ENCODE assay signal across 8 cellular contexts in genomic region chr12:131608740-131609665, GRCh38.
DNase-seq lines count a peak whose midpoint lies in the region; ATAC-seq and TF ChIP-seq lines count a peak whose summit lies in the region.

No MANE protein-coding gene starts in this region.

- no peaks in the 10 kb centered on the region for H3K36me3 Mint-ChIP-seq in natural killer cell

- peak overlapping the region; percentile 66 for H3K4me3 Mint-ChIP-seq in natural killer cell
- H3K4me3 Mint-ChIP-seq in stimulated activated naive CD8-positive, alpha-beta T cell treated with anti-CD3 and anti-CD28 coated beads, Interleukin-15, amount 100 ng/mL, for 72 hours: no peak overlapping the region

- intact Hi-C loops in natural killer cell (cut with micrococcal nuclease): loop anchor here (10.0 kb wide), 1 partner anchor 106 kb away; the partner anchor contains the start of gene SFSWAP

- TF ChIP-seq CTCF in natural killer cell (IDR thresholded peaks at IDR 0.05): peak; percentile 69

- H3K4me1 Mint-ChIP-seq in natural killer cell: peaks cover 57% of the 10 kb centered on the region in 2 donors
- peaks cover 52% of the 10 kb centered on the region for H3K4me1 Mint-ChIP-seq in stimulated activated naive CD8-positive, alpha-beta T cell treated with anti-CD3 and anti-CD28 coated beads, Interleukin-15, amount 100 ng/mL, for 72 hours

- H3K9me3 Mint-ChIP-seq in natural killer cell: no peaks in the 10 kb centered on the region
- H3K9me3 Mint-ChIP-seq in stimulated activated naive CD8-positive, alpha-beta T cell treated with anti-CD3 and anti-CD28 coated beads, Interleukin-15, amount 100 ng/mL, for 72 hours: no peaks in the 10 kb centered on the region

- DNase-seq in NCI-H748 (lab: John Stamatoyannopoulos, UW; ENCODE audit: unreplicated experiment): peak; percentile 55
- DNase-seq in NCI-H748 treated with DMSO at 0.1 percent for 48 hours (lab: John Stamatoyannopoulos, UW): no peak
- DNase-seq in NCI-H1092 treated with DMSO at 0.1 percent for 48 hours (lab: John Stamatoyannopoulos, UW): peak; percentile 42
- DNase-seq in activated T-cell treated with anti-CD3 and anti-CD28 coated beads for 24 hours (ENCODE audit: low read depth): peak; percentile 50
- DNase-seq in natural killer cell: peak; percentile 50
- DNase-seq in stimulated activated naive CD8-positive, alpha-beta T cell treated with anti-CD3 and anti-CD28 coated beads, Interleukin-15, amount 100 ng/mL, for 72 hours: peak; percentile 48 to 49
- no peak for DNase-seq in RPMI8226

- H3K27me3 Mint-ChIP-seq in natural killer cell (ENCODE audit: low read depth in 2 of 2): no peaks in the 10 kb centered on the region
- H3K27me3 Mint-ChIP-seq in stimulated activated naive CD8-positive, alpha-beta T cell treated with anti-CD3 and anti-CD28 coated beads, Interleukin-15, amount 100 ng/mL, for 72 hours: peaks cover 9% of the 10 kb centered on the region

- ATAC-seq in esophagus mucosa (peak; percentile 77), natural killer cell (peak; percentile 65 to 73 (median 66))
- ATAC-seq in stimulated activated naive CD8-positive, alpha-beta T cell treated with anti-CD3 and anti-CD28 coated beads, Interleukin-15, amount 100 ng/mL, for 72 hours: no peak

- H3K27ac Mint-ChIP-seq in natural killer cell: no peak overlapping the region
- no peak overlapping the region for H3K27ac Mint-ChIP-seq in stimulated activated naive CD8-positive, alpha-beta T cell treated with anti-CD3 and anti-CD28 coated beads, Interleukin-15, amount 100 ng/mL, for 72 hours

Comparison
In these comparisons a context has a peak if more than half of its experiments do, and no peak if none do; other contexts are left out.
1. DNase-seq: peak in NCI-H748 (single experiment), NCI-H1092 treated with DMSO at 0.1 percent for 48 hours (single experiment), activated T-cell treated with anti-CD3 and anti-CD28 coated beads for 24 hours (single experiment), natural killer cell (single experiment) and stimulated activated naive CD8-positive, alpha-beta T cell treated with anti-CD3 and anti-CD28 coated beads, Interleukin-15, amount 100 ng/mL, for 72 hours (2 of 2); none in NCI-H748 treated with DMSO at 0.1 percent for 48 hours (single experiment) and RPMI8226 (single experiment).